Comparison of ENCODE assay signal across 22 cellular contexts in genomic region chr1:237115035-237115434, GRCh38.
"Had no signal": no experiment of that assay in that cellular context is flagged by ENCODE, and none has a peak within 500 bp of the region (broad histone marks: within the 10 kb centered on the region; RNA-seq: fewer than 3 reads in every experiment).

No MANE protein-coding gene starts in this region.

- H3K4me3 Mint-ChIP-seq: activated CD8-positive, alpha-beta T cell treated with anti-CD3 and anti-CD28 coated beads for 36 hours; activated naive CD4-positive, alpha-beta T cell treated with anti-CD3 and anti-CD28 coated beads for 36 hours; activated T-cell treated with anti-CD3 and anti-CD28 coated beads, Interleukin-2, amount 50 U/mL, for 4 hours; brain; central memory CD8-positive, alpha-beta T cell; mesothelial cell of epicardium; nephron; T-helper 2 cell treated with Interferon-gamma antibody and Interleukin-4, amounts not matched to agents 5 μg/mL and 100 μg/mL, for 36 hours had no signal

- H3K27ac ChIP-seq: colonic mucosa, tibial nerve, uterus had no signal

- DNase-seq: activated CD4-positive, alpha-beta T cell treated with anti-CD3 and anti-CD28 coated beads for 48 hours; activated CD8-positive, alpha-beta T cell treated with anti-CD3 and anti-CD28 coated beads for 36 hours; activated naive CD4-positive, alpha-beta T cell treated with anti-CD3 and anti-CD28 coated beads for 36 hours; activated T-cell treated with anti-CD3 and anti-CD28 coated beads, Interleukin-2, amount 50 U/mL, for 4 hours; anterior cingulate cortex; colonic mucosa; erythroblast; left colon; nucleus accumbens; retina; stimulated activated CD4-positive, alpha-beta T cell treated with anti-CD3 and anti-CD28 coated beads, Interleukin-12 subunit alpha, Interleukin-12 subunit beta, amount 100 ng/mL, for 4 hours; stimulated activated CD4-positive, alpha-beta T cell treated with anti-CD3 and anti-CD28 coated beads, Interleukin-1b, Interleukin-23, amount 100 ng/mL, for 48 hours; stimulated activated naive CD8-positive, alpha-beta T cell treated with anti-CD3 and anti-CD28 coated beads, Interleukin-15, Interleukin-2, amounts not matched to agents 100 U/mL and 50 U/mL, for 24 hours; substantia nigra; uterus had no signal

- H3K36me3 Mint-ChIP-seq: brain, mesothelial cell of epicardium had no signal

- H3K27me3 ChIP-seq: colonic mucosa, tibial nerve, uterus had no signal

- H3K4me1 Mint-ChIP-seq: brain; central memory CD8-positive, alpha-beta T cell had no signal

- H3K36me3 ChIP-seq: colonic mucosa, tibial nerve, uterus had no signal

- H3K27ac Mint-ChIP-seq: activated CD8-positive, alpha-beta T cell treated with anti-CD3 and anti-CD28 coated beads for 36 hours; activated naive CD4-positive, alpha-beta T cell treated with anti-CD3 and anti-CD28 coated beads for 36 hours; brain; mesothelial cell of epicardium; nephron; T-helper 2 cell treated with Interferon-gamma antibody and Interleukin-4, amounts not matched to agents 5 μg/mL and 100 μg/mL, for 36 hours had no signal

- H3K4me3 ChIP-seq: colonic mucosa, lung, tibial nerve, uterus had no signal

- H3K27me3 Mint-ChIP-seq: activated CD8-positive, alpha-beta T cell treated with anti-CD3 and anti-CD28 coated beads for 36 hours had no signal

- H3K9me3 Mint-ChIP-seq: activated naive CD4-positive, alpha-beta T cell treated with anti-CD3 and anti-CD28 coated beads for 36 hours; activated T-cell treated with anti-CD3 and anti-CD28 coated beads, Interleukin-2, amount 50 U/mL, for 4 hours; brain; central memory CD8-positive, alpha-beta T cell; mesothelial cell of epicardium; nephron; T-helper 2 cell treated with Interferon-gamma antibody and Interleukin-4, amounts not matched to agents 5 μg/mL and 100 μg/mL, for 36 hours had no signal

- H3K9me3 ChIP-seq: colonic mucosa, tibial nerve, uterus had no signal

- ATAC-seq: activated CD8-positive, alpha-beta T cell treated with anti-CD3 and anti-CD28 coated beads for 36 hours; activated T-cell treated with anti-CD3 and anti-CD28 coated beads, Interleukin-2, amount 50 U/mL, for 4 hours; left colon; stimulated activated naive CD8-positive, alpha-beta T cell treated with anti-CD3 and anti-CD28 coated beads, Interleukin-15, Interleukin-2, amounts not matched to agents 100 U/mL and 50 U/mL, for 24 hours had no signal

- H3K4me1 ChIP-seq: colonic mucosa, tibial nerve, uterus had no signal
